13 cellular contexts compared by ENCODE assay signal in genomic region chr3:39249453-39250115, GRCh38. TPM values are rescaled to one million over a fixed set of nuclear protein-coding genes. Genes with fewer than 3 reads are reported as not detected.
DNase-seq lines count a peak whose midpoint lies in the region; ATAC-seq and FAIRE-seq lines count a peak whose summit lies in the region.
"Had no signal": no experiment of that assay in that cellular context is flagged by ENCODE, and none has a peak within 500 bp of the region (broad histone marks: within the 10 kb centered on the region; RNA-seq: fewer than 3 reads in every experiment).

No MANE protein-coding gene starts in this region.

- CTCF ChIA-PET in CD8-positive, alpha-beta memory T cell (lab: Charles Lee), result interaction anchor here (1.2 kb wide), 1 partner anchor 38 kb away, joined by 5 read pairs; no protein-coding TSS in a partner anchor

- peak overlapping the region in 3 of 7 donors; percentile 9 to 44 (median 34) for H3K4me3 Mint-ChIP-seq in CD8-positive, alpha-beta memory T cell

- peaks cover 5% of the 10 kb centered on the region for H3K4me1 ChIP-seq in CD8-positive, alpha-beta memory T cell (ENCODE audit: insufficient read depth, low read length)

- intact Hi-C loops in left ventricle myocardium superior (cut with micrococcal nuclease), result no loop called here
- intact Hi-C loops in posterior vena cava (cut with DNase I), result no loop called here

- peaks cover 1 to 3% of the 10 kb centered on the region in 2 donors for H3K27me3 Mint-ChIP-seq in CD8-positive, alpha-beta memory T cell

- peaks cover 13 to 24% (median 13%) of the 10 kb centered on the region in 3 donors for H3K4me1 Mint-ChIP-seq in CD8-positive, alpha-beta memory T cell

- H3K27me3 ChIP-seq in CD8-positive, alpha-beta memory T cell (ENCODE audit: insufficient read depth, low read length, poor library complexity, severe bottlenecking), result no peaks in the 10 kb centered on the region

- no peaks in the 10 kb centered on the region for H3K36me3 ChIP-seq in CD8-positive, alpha-beta memory T cell (ENCODE audit: insufficient read depth, low read length)

- no peak overlapping the region for H3K27ac ChIP-seq in CD8-positive, alpha-beta memory T cell (ENCODE audit: low read depth, low read length)
- H3K27ac ChIP-seq: C4-2B had no signal

- H3K36me3 Mint-ChIP-seq in CD8-positive, alpha-beta memory T cell, result peaks cover 0 to 6% (median 2%) of the 10 kb centered on the region in 3 donors
- H3K36me3 Mint-ChIP-seq: activated naive CD4-positive, alpha-beta T cell treated with anti-CD3 and anti-CD28 coated beads, Interleukin-2, amount 50 U/mL, for 72 hours had no signal

- ATAC-seq in left ventricle myocardium superior (peak; percentile 81), left lobe of liver (no peak)

- no peak overlapping the region for H3K4me3 ChIP-seq in CD8-positive, alpha-beta memory T cell (ENCODE audit: low read length)

- POLR2A ChIA-PET in CD8-positive, alpha-beta memory T cell (lab: Charles Lee), result no interaction called here

- DNase-seq in CD8-positive, alpha-beta memory T cell, result no peak
- DNase-seq in GM19239 (ENCODE audit: insufficient read length, low spot score), result no peak
- DNase-seq in M059J (ENCODE audit: low read depth), result peak; percentile 84
- DNase-seq in left ventricle myocardium superior, result peak; percentile 39
- DNase-seq in posterior vena cava (ENCODE audit: low spot score), result no peak
- DNase-seq in stimulated activated CD4-positive, alpha-beta T cell treated with anti-CD3 and anti-CD28 coated beads, Interleukin-4, amount 100 ng/mL, for 1 hour, result no peak
- no peak for DNase-seq in activated CD4-positive, alpha-beta T cell treated with anti-CD3 and anti-CD28 coated beads for 48 hours
- no peak for DNase-seq in left lobe of liver (ENCODE audit: low spot score)
- DNase-seq: activated CD4-positive, alpha-beta T cell treated with anti-CD3 and anti-CD28 coated beads for 1 hour; H7; IMR-90 had no signal

- H3K9me3 Mint-ChIP-seq in CD8-positive, alpha-beta memory T cell, result peaks cover 0 to 3% (median 0%) of the 10 kb centered on the region in 5 donors
- H3K9me3 Mint-ChIP-seq: activated naive CD4-positive, alpha-beta T cell treated with anti-CD3 and anti-CD28 coated beads, Interleukin-2, amount 50 U/mL, for 72 hours had no signal

- no peaks in the 10 kb centered on the region for H3K9me3 ChIP-seq in CD8-positive, alpha-beta memory T cell (ENCODE audit: low read length)

- peak; percentile 18 for FAIRE-seq in GM19239 (lab: Jason Lieb, UNC)

- peak overlapping the region; percentile 5 to 97 (median 72) for H3K27ac Mint-ChIP-seq in CD8-positive, alpha-beta memory T cell
- H3K27ac Mint-ChIP-seq: activated naive CD4-positive, alpha-beta T cell treated with anti-CD3 and anti-CD28 coated beads, Interleukin-2, amount 50 U/mL, for 72 hours had no signal

RNA-seq across cellular contexts. Expression of gene CX3CR1, which starts 30.3 kb away (rescaled TPM):
- total RNA-seq in CD8-positive, alpha-beta memory T cell, result 1 to 10 TPM in 1 of 2 experiments, under 1 TPM in 1; 0.74 to 1.1 TPM
- polyA plus RNA-seq in CD8-positive, alpha-beta memory T cell, result 98.7 TPM
- total RNA-seq in M059J (2014; rRNA removed; shearing (Covaris generic)), result 0.02 TPM in 1 of 2 replicates, not detected in the other
- 1.7 TPM for total RNA-seq in left ventricle myocardium superior
- 1 to 10 TPM in 1 of 2 donors, under 1 TPM in 1; 0.52 to 1.9 TPM for total RNA-seq in posterior vena cava
- total RNA-seq in left lobe of liver, result 0.43 TPM
- total RNA-seq: IMR-90 had no signal
- polyA plus RNA-seq: IMR-90 had no signal

RNA-seq across cellular contexts. Expression of gene XIRP1, which starts 57.2 kb away (rescaled TPM):
- total RNA-seq in CD8-positive, alpha-beta memory T cell, result 1 to 10 TPM; 4.1 to 5.3 TPM
- polyA plus RNA-seq in CD8-positive, alpha-beta memory T cell, result not detected
- 0.12 and 0.59 TPM in 2 replicates for total RNA-seq in M059J (2014; rRNA removed; shearing (Covaris generic))
- total RNA-seq in left ventricle myocardium superior, result 263 TPM
- total RNA-seq in posterior vena cava, result 1 to 10 TPM in 1 of 2 donors, under 1 TPM in 1; 0.23 to 7.1 TPM
- total RNA-seq in left lobe of liver, result not detected
- total RNA-seq: H7 had no signal

Comparison
In these comparisons a context has a peak if more than half of its experiments do, and no peak if none do; other contexts are left out.
1. DNase-seq: peak in M059J (single experiment) and left ventricle myocardium superior (single experiment); none in CD8-positive, alpha-beta memory T cell (0 of 5), GM19239 (single experiment), posterior vena cava (single experiment), stimulated activated CD4-positive, alpha-beta T cell treated with anti-CD3 and anti-CD28 coated beads, Interleukin-4, amount 100 ng/mL, for 1 hour (single experiment), activated CD4-positive, alpha-beta T cell treated with anti-CD3 and anti-CD28 coated beads for 48 hours (single experiment) and left lobe of liver (single experiment).
2. RNA of gene XIRP1, which starts 57.2 kb away (total RNA-seq): 263 TPM in left ventricle myocardium superior (single experiment); 0.23 to 7.1 TPM in posterior vena cava, 4.1 to 5.3 TPM in CD8-positive, alpha-beta memory T cell, 0.12 to 0.59 TPM in M059J and not detected in left lobe of liver (single experiment); every median in the first group is over 10 times any median in the second.